18 cellular contexts compared by ENCODE assay signal in the genomic region with DNA sequence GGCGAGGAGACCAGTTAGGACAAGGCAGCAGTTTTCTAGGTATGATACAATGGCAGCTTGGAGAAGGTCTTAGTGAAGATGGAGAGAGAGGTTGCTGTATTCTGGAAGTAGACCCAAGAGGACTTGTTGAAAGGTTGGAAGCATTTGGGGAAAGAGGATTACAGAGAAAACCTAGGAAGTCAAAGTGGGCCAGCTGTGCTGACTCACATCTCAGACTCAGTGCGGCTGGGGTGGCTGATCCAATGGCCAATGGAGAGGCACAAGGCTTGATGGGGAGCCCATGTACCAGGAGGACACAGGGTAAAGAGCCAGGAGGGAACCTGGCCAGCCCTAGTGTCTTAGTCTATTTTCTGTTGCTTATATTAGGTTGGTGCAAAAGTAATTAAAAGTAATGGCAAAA.
DNase-seq lines count a peak whose midpoint lies in the region; ATAC-seq and TF ChIP-seq lines count a peak whose summit lies in the region.
"Had no signal": no experiment of that assay in that cellular context is flagged by ENCODE, and none has a peak within 500 bp of the region (broad histone marks: within the 10 kb centered on the region; RNA-seq: fewer than 3 reads in every experiment).

No MANE protein-coding gene starts in this region.

- no peaks in the 10 kb centered on the region for H3K36me3 Mint-ChIP-seq in type B pancreatic cell
- no peaks in the 10 kb centered on the region for H3K36me3 Mint-ChIP-seq in activated CD8-positive, alpha-beta T cell treated with anti-CD3 and anti-CD28 coated beads, Interleukin-2, amount 10 ng/mL, durations not matched to agents 7 days and 5 days (ENCODE audit: low read depth)
- H3K36me3 Mint-ChIP-seq: CD4-positive, CD25-positive, alpha-beta regulatory T cell; CD8-positive, alpha-beta T cell had no signal

- DNase-seq in coronary artery (ENCODE audit: low spot score) (peak; percentile 35), mesenteric fat pad (ENCODE audit: low spot score) (peak; percentile 74), type B pancreatic cell (ENCODE audit: extremely low spot score, unreplicated experiment) (peak; percentile 39), NCI-H524 treated with DMSO at 0.1 percent for 48 hours (lab: John Stamatoyannopoulos, UW) (no peak)
- DNase-seq in activated CD8-positive, alpha-beta T cell treated with anti-CD3 and anti-CD28 coated beads, Interleukin-2, amount 10 ng/mL, durations not matched to agents 7 days and 5 days: no peak
- DNase-seq: Caco-2; CD4-positive, CD25-positive, alpha-beta regulatory T cell; CD8-positive, alpha-beta T cell; DMS153; DND-41; H9 had no signal

- no peak for ATAC-seq in HG03571 (IDR thresholded peaks at IDR 0.05; ENCODE audit: unreplicated experiment)
- ATAC-seq in activated CD8-positive, alpha-beta T cell treated with anti-CD3 and anti-CD28 coated beads, Interleukin-2, amount 10 ng/mL, durations not matched to agents 7 days and 5 days: no peak
- ATAC-seq: CD8-positive, alpha-beta T cell; GM12878; GM23338; HCT116 had no signal

- no peak overlapping the region for H3K27ac ChIP-seq in coronary artery
- H3K27ac ChIP-seq: BLaER1, C4-2B had no signal

- POLR2A ChIA-PET in activated CD8-positive, alpha-beta T cell treated with anti-CD3 and anti-CD28 coated beads, Interleukin-2, amount 10 ng/mL, durations not matched to agents 7 days and 5 days (lab: Charles Lee): no interaction called here

- no peaks in the 10 kb centered on the region for H3K4me1 Mint-ChIP-seq in type B pancreatic cell (ENCODE audit: unreplicated experiment)
- no peaks in the 10 kb centered on the region for H3K4me1 Mint-ChIP-seq in activated CD8-positive, alpha-beta T cell treated with anti-CD3 and anti-CD28 coated beads, Interleukin-2, amount 10 ng/mL, durations not matched to agents 7 days and 5 days (ENCODE audit: low read depth)
- H3K4me1 Mint-ChIP-seq: B cell; CD4-positive, CD25-positive, alpha-beta regulatory T cell; GM23338 had no signal

- H3K9me3 Mint-ChIP-seq in type B pancreatic cell: peaks cover 4% of the 10 kb centered on the region
- peaks cover 5% of the 10 kb centered on the region for H3K9me3 Mint-ChIP-seq in activated CD8-positive, alpha-beta T cell treated with anti-CD3 and anti-CD28 coated beads, Interleukin-2, amount 10 ng/mL, durations not matched to agents 7 days and 5 days (ENCODE audit: insufficient read depth)
- H3K9me3 Mint-ChIP-seq: H9 had no signal

- no peak overlapping the region for H3K27ac Mint-ChIP-seq in type B pancreatic cell
- H3K27ac Mint-ChIP-seq in activated CD8-positive, alpha-beta T cell treated with anti-CD3 and anti-CD28 coated beads, Interleukin-2, amount 10 ng/mL, durations not matched to agents 7 days and 5 days: no peak overlapping the region
- H3K27ac Mint-ChIP-seq: B cell; CD4-positive, CD25-positive, alpha-beta regulatory T cell; CD8-positive, alpha-beta T cell; GM23338 had no signal

- TF ChIP-seq CTCF in coronary artery (IDR thresholded peaks at IDR 0.05) (no peak), type B pancreatic cell (conservative IDR thresholded peaks at IDR 0.05) (no peak)

- no peak overlapping the region for H3K4me3 ChIP-seq in coronary artery
- H3K4me3 ChIP-seq: BLaER1, GM12878, GM23338 had no signal

- CTCF ChIA-PET in activated CD8-positive, alpha-beta T cell treated with anti-CD3 and anti-CD28 coated beads, Interleukin-2, amount 10 ng/mL, durations not matched to agents 7 days and 5 days (lab: Charles Lee): no interaction called here

- no peak overlapping the region for H3K4me3 Mint-ChIP-seq in type B pancreatic cell
- no peak overlapping the region for H3K4me3 Mint-ChIP-seq in activated CD8-positive, alpha-beta T cell treated with anti-CD3 and anti-CD28 coated beads, Interleukin-2, amount 10 ng/mL, durations not matched to agents 7 days and 5 days
- H3K4me3 Mint-ChIP-seq: B cell; CD4-positive, CD25-positive, alpha-beta regulatory T cell; CD8-positive, alpha-beta T cell; GM23338; H9 had no signal

- peaks cover 3% of the 10 kb centered on the region for H3K27me3 Mint-ChIP-seq in type B pancreatic cell
- H3K27me3 Mint-ChIP-seq in activated CD8-positive, alpha-beta T cell treated with anti-CD3 and anti-CD28 coated beads, Interleukin-2, amount 10 ng/mL, durations not matched to agents 7 days and 5 days (ENCODE audit: low read depth): no peaks in the 10 kb centered on the region
- H3K27me3 Mint-ChIP-seq: B cell; CD4-positive, CD25-positive, alpha-beta regulatory T cell had no signal

Comparison
In these comparisons a context has a peak if more than half of its experiments do, and no peak if none do; other contexts are left out.
1. DNase-seq: peak in coronary artery (single experiment), mesenteric fat pad (single experiment) and type B pancreatic cell (single experiment); none in activated CD8-positive, alpha-beta T cell treated with anti-CD3 and anti-CD28 coated beads, Interleukin-2, amount 10 ng/mL, durations not matched to agents 7 days and 5 days (single experiment) and NCI-H524 treated with DMSO at 0.1 percent for 48 hours (single experiment).